ENCODE assay signal across 10 cellular contexts in the genomic region with DNA sequence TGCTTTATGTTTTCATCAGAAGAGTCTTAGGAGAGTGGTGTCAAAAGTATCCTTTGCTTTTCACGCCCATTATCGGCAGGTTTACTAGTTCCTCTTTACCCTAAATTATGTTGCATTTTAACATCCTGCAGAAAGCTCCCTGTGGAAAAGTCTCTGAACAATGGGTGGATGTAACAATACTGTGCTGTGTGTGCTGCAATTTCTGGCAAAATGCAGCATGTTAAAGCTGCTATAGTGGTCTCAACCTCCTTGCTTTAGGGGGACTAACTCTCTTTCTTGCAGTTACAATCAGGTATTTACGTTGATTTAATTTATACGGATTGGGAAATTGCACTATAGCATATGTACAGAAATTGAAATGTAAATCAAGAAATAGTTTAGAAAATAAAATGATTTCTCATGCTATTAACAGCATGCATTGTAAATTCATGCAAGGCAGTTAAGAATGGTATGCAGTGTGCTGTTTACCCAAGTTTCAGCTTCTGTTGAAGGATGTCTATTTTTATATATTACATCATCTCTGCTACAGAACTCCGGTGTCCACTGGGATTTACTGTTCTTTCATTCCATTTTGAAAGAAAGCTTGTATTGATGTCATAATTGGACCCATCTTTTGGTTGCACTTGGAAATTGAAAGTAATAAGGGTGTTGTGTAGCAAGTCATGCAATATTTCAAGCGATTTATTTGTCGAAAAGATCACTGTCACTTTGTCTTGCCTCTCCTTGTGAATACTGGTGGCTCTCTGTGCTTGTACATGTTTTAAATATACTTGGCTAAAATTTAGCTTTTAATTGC.
DNase-seq lines count a peak whose midpoint lies in the region; ATAC-seq and TF ChIP-seq lines count a peak whose summit lies in the region.
"Had no signal": no experiment of that assay in that cellular context is flagged by ENCODE, and none has a peak within 500 bp of the region (broad histone marks: within the 10 kb centered on the region; RNA-seq: fewer than 3 reads in every experiment).

No MANE protein-coding gene starts in this region.

- no peaks in the 10 kb centered on the region for H3K27me3 Mint-ChIP-seq in CD8-positive, alpha-beta memory T cell
- H3K27me3 Mint-ChIP-seq in stimulated activated naive CD8-positive, alpha-beta T cell treated with anti-CD3 and anti-CD28 coated beads, Interleukin-15, amount 100 ng/mL, for 72 hours, result no peaks in the 10 kb centered on the region
- H3K27me3 Mint-ChIP-seq: activated B cell treated with CpG ODN at 0.5 μM for 24 hours had no signal

- peaks cover 6% of the 10 kb centered on the region for H3F3A ChIP-seq in SK-N-SH (replicated peaks; ENCODE audit: insufficient read depth)

- H3K9me3 ChIP-seq in SK-N-SH, result no peaks in the 10 kb centered on the region
- no peaks in the 10 kb centered on the region for H3K9me3 ChIP-seq in CD8-positive, alpha-beta memory T cell (ENCODE audit: low read length)

- no peaks in the 10 kb centered on the region for H4K20me1 ChIP-seq in SK-N-SH (ENCODE audit: insufficient read depth)

- no peak for TF ChIP-seq CTCF in SK-N-SH (IDR thresholded peaks at IDR 0.05)

- no peak overlapping the region; a peak in 1 of 4 replicates for H3K4me3 ChIP-seq in SK-N-SH (ENCODE audit: low read depth in 2 of 2, low read length in 1 of 2)
- no peak overlapping the region for H3K4me3 ChIP-seq in CD8-positive, alpha-beta memory T cell (ENCODE audit: low read length)

- no peak overlapping the region for H3K9ac ChIP-seq in SK-N-SH

- DNase-seq in HEK293T (ENCODE audit: extremely low spot score) (peak; percentile 19), SK-N-SH (peak; percentile 19), left cardiac atrium (no peak), superior temporal gyrus (ENCODE audit: extremely low spot score) (peak; percentile 92), KBM-7 (no peak)
- DNase-seq in CD8-positive, alpha-beta memory T cell, result no peak
- DNase-seq in stimulated activated naive CD8-positive, alpha-beta T cell treated with anti-CD3 and anti-CD28 coated beads, Interleukin-15, amount 100 ng/mL, for 72 hours, result no peak
- DNase-seq: activated B cell treated with CpG ODN at 0.5 μM for 24 hours; stimulated activated naive CD8-positive, alpha-beta T cell treated with anti-CD3 and anti-CD28 coated beads, Interleukin-15, Interleukin-2, amounts not matched to agents 100 U/mL and 50 U/mL, for 24 hours had no signal

- WGBS in SK-N-SH (ENCODE audit: low lambda C conversion rate), result 86% methylated on average over 7 of the region's 7 CpGs

- H2AFZ ChIP-seq in SK-N-SH (ENCODE audit: low read depth), result no peak overlapping the region

- ATAC-seq in left cardiac atrium, result peak; percentile 81 to 83
- ATAC-seq in stimulated activated naive CD8-positive, alpha-beta T cell treated with anti-CD3 and anti-CD28 coated beads, Interleukin-15, amount 100 ng/mL, for 72 hours, result no peak
- ATAC-seq in GM21423 (IDR thresholded peaks at IDR 0.05; ENCODE audit: unreplicated experiment), result no peak
- ATAC-seq: stimulated activated naive CD8-positive, alpha-beta T cell treated with anti-CD3 and anti-CD28 coated beads, Interleukin-15, Interleukin-2, amounts not matched to agents 100 U/mL and 50 U/mL, for 24 hours had no signal

- 0 out of 2 replicates have a peak overlapping the region, but pooled peaks have one; percentile 14 for H3K4me2 ChIP-seq in SK-N-SH

- POLR2A ChIA-PET in HEK293T (lab: Yijun Ruan, JAX) (interaction anchor here (0.9 kb wide), 1 partner anchor 12 kb away, joined by 4 read pairs; no protein-coding TSS in a partner anchor), SK-N-SH (lab: Yijun Ruan, JAX) (no interaction called here)
- POLR2A ChIA-PET in CD8-positive, alpha-beta memory T cell (lab: Charles Lee), result no interaction called here

- no peak for TF ChIP-seq RAD21 in SK-N-SH (IDR thresholded peaks at IDR 0.05; ENCODE audit: low read length)

- no peaks in the 10 kb centered on the region for H3K27me3 ChIP-seq in SK-N-SH (ENCODE audit: insufficient read depth)
- no peaks in the 10 kb centered on the region for H3K27me3 ChIP-seq in CD8-positive, alpha-beta memory T cell (ENCODE audit: insufficient read depth, low read length, poor library complexity, severe bottlenecking)

- H3K4me1 ChIP-seq in SK-N-SH (ENCODE audit: control insufficient read depth in 1 of 2, insufficient read depth in 2 of 2, low read depth in 1 of 2, low read length in 1 of 2), result peaks cover 0 to 11% of the 10 kb centered on the region in 2 experiments; a peak in 2 of 4 replicates
- no peaks in the 10 kb centered on the region for H3K4me1 ChIP-seq in CD8-positive, alpha-beta memory T cell (ENCODE audit: insufficient read depth, low read length)

- CTCF ChIA-PET in HEK293T (lab: Yijun Ruan, JAX), result interaction anchor here (0.6 kb wide), 1 partner anchor 604 kb away, joined by 3 read pairs; no protein-coding TSS in a partner anchor
- CTCF ChIA-PET in SK-N-SH (lab: Yijun Ruan, JAX), result interaction anchor here (0.7 to 1.4 kb wide), 3 partner anchors 13 to 518 kb away, joined by 3 to 4 read pairs (median 4); no protein-coding TSS in a partner anchor
- CTCF ChIA-PET in CD8-positive, alpha-beta memory T cell (lab: Charles Lee), result no interaction called here

- no peaks in the 10 kb centered on the region for H3K9me2 ChIP-seq in SK-N-SH

- peak overlapping the region; percentile 16 to 30; a peak in 1 of 4 replicates for H3K27ac ChIP-seq in SK-N-SH (ENCODE audit: low read depth in 2 of 2, low read length in 1 of 2)
- H3K27ac ChIP-seq in CD8-positive, alpha-beta memory T cell (ENCODE audit: low read depth, low read length), result no peak overlapping the region

- intact Hi-C loops in left cardiac atrium (cut with DNase I), result no loop called here

- H3K36me3 Mint-ChIP-seq in CD8-positive, alpha-beta memory T cell, result peaks cover 10 to 24% (median 11%) of the 10 kb centered on the region in 3 donors

- peaks cover 0 to 36% of the 10 kb centered on the region in 2 experiments for H3K36me3 ChIP-seq in SK-N-SH (replicated peaks in 1 of 2; ENCODE audit: control insufficient read depth in 1 of 2, insufficient read depth in 2 of 2, low read length in 1 of 2)
- no peaks in the 10 kb centered on the region for H3K36me3 ChIP-seq in CD8-positive, alpha-beta memory T cell (ENCODE audit: insufficient read depth, low read length)

- peaks cover 2 to 21% (median 6%) of the 10 kb centered on the region in 3 donors for H3K4me1 Mint-ChIP-seq in CD8-positive, alpha-beta memory T cell
- no peaks in the 10 kb centered on the region for H3K4me1 Mint-ChIP-seq in stimulated activated naive CD8-positive, alpha-beta T cell treated with anti-CD3 and anti-CD28 coated beads, Interleukin-15, amount 100 ng/mL, for 72 hours
- H3K4me1 Mint-ChIP-seq: activated B cell treated with CpG ODN at 0.5 μM for 24 hours had no signal

- H3K79me2 ChIP-seq in SK-N-SH (ENCODE audit: insufficient read depth), result peaks cover 3% of the 10 kb centered on the region; the same call in 1 of the 2 replicates

- H3K27ac Mint-ChIP-seq in CD8-positive, alpha-beta memory T cell, result no peak overlapping the region
- H3K27ac Mint-ChIP-seq in stimulated activated naive CD8-positive, alpha-beta T cell treated with anti-CD3 and anti-CD28 coated beads, Interleukin-15, amount 100 ng/mL, for 72 hours, result no peak overlapping the region
- H3K27ac Mint-ChIP-seq: activated B cell treated with CpG ODN at 0.5 μM for 24 hours had no signal

- H3K9me3 Mint-ChIP-seq in CD8-positive, alpha-beta memory T cell, result no peaks in the 10 kb centered on the region
- H3K9me3 Mint-ChIP-seq in stimulated activated naive CD8-positive, alpha-beta T cell treated with anti-CD3 and anti-CD28 coated beads, Interleukin-15, amount 100 ng/mL, for 72 hours, result peaks cover 0 to 5% of the 10 kb centered on the region in 2 donors
- H3K9me3 Mint-ChIP-seq: activated B cell treated with CpG ODN at 0.5 μM for 24 hours had no signal

- no peak overlapping the region for H3K4me3 Mint-ChIP-seq in CD8-positive, alpha-beta memory T cell
- H3K4me3 Mint-ChIP-seq in stimulated activated naive CD8-positive, alpha-beta T cell treated with anti-CD3 and anti-CD28 coated beads, Interleukin-15, amount 100 ng/mL, for 72 hours, result no peak overlapping the region
- H3K4me3 Mint-ChIP-seq: activated B cell treated with CpG ODN at 0.5 μM for 24 hours had no signal

- in situ Hi-C loops in KBM-7 (cut with MboI; ENCODE audit: low pct_unique_long_range_greater_than_20kb, low sequenced_read_pairs), result no loop called here

- no peak for TF ChIP-seq EP300 in SK-N-SH (IDR thresholded peaks at IDR 0.05; ENCODE audit: borderline replicate concordance in 1 of 2, low read depth in 1 of 2, low read length in 1 of 2)

TF ChIP-seq in HEK293T, 16 proteins besides CTCF, POLR2A, EP300 and RAD21:
- TF ChIP-seq HDGF (IDR thresholded peaks at IDR 0.05; ENCODE audit: borderline replicate concordance), result no peak
- no peak for TF ChIP-seq BHLHE40 (IDR thresholded peaks at IDR 0.05; ENCODE audit: borderline replicate concordance)
- TF ChIP-seq ELF4 (IDR thresholded peaks at IDR 0.05), result no peak
- TF ChIP-seq SP1 (IDR thresholded peaks at IDR 0.05), result no peak
- TF ChIP-seq, protein P1, sequence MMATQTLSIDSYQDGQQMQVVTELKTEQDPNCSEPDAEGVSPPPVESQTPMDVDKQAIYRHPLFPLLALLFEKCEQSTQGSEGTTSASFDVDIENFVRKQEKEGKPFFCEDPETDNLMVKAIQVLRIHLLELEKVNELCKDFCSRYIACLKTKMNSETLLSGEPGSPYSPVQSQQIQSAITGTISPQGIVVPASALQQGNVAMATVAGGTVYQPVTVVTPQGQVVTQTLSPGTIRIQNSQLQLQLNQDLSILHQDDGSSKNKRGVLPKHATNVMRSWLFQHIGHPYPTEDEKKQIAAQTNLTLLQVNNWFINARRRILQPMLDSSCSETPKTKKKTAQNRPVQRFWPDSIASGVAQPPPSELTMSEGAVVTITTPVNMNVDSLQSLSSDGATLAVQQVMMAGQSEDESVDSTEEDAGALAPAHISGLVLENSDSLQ (IDR thresholded peaks at IDR 0.05), result peak; percentile 22; the same call in 1 of the 2 replicates
TF ChIP-seq in HEK293T: peak in this region for 1.

TF ChIP-seq in SK-N-SH, 30 proteins besides CTCF, POLR2A, EP300 and RAD21:
- TF ChIP-seq POLR2AphosphoS5 (IDR thresholded peaks at IDR 0.05; ENCODE audit: low read depth, low read length) (no peak), MEF2A (IDR thresholded peaks at IDR 0.05; ENCODE audit: borderline replicate concordance, low read depth) (peak; percentile 72; the same call in 1 of the 2 replicates)

Comparison
In these comparisons a context has a peak if more than half of its experiments do, and no peak if none do; other contexts are left out.
1. DNase-seq: peak in HEK293T (single experiment), SK-N-SH (single experiment) and superior temporal gyrus (single experiment); none in left cardiac atrium (single experiment), CD8-positive, alpha-beta memory T cell (0 of 5), stimulated activated naive CD8-positive, alpha-beta T cell treated with anti-CD3 and anti-CD28 coated beads, Interleukin-15, amount 100 ng/mL, for 72 hours (0 of 2) and KBM-7 (single experiment).
2. ATAC-seq: peak in left cardiac atrium (2 of 2); none in stimulated activated naive CD8-positive, alpha-beta T cell treated with anti-CD3 and anti-CD28 coated beads, Interleukin-15, amount 100 ng/mL, for 72 hours (single experiment) and GM21423 (single experiment).